23 cellular contexts compared by ENCODE assay signal in genomic region chr9:70696694-70697335, GRCh38.
"Had no signal": no experiment of that assay in that cellular context is flagged by ENCODE, and none has a peak within 500 bp of the region (broad histone marks: within the 10 kb centered on the region; RNA-seq: fewer than 3 reads in every experiment).

No MANE protein-coding gene starts in this region.

- H3K36me3 ChIP-seq: ascending aorta had no signal

- DNase-seq: activated CD4-positive, alpha-beta memory T cell treated with anti-CD3 and anti-CD28 coated beads for 36 hours; activated CD4-positive, alpha-beta T cell treated with anti-CD3 and anti-CD28 coated beads, Interleukin-2, amount 10 ng/mL, durations not matched to agents 7 days and 5 days; activated CD4-positive, CD25-positive, alpha-beta regulatory T cell; activated CD8-positive, alpha-beta memory T cell treated with anti-CD3 and anti-CD28 coated beads for 24 hours; activated effector memory CD4-positive, alpha-beta T cell treated with anti-CD3 and anti-CD28 coated beads, Interleukin-2, amount 50 U/mL, for 16 hours; activated naive CD4-positive, alpha-beta T cell treated with Interleukin-2 at 50 U/mL for 16 hours; activated naive CD8-positive, alpha-beta T cell treated with anti-CD3 and anti-CD28 coated beads, Interleukin-2, amount 50 U/mL, for 24 hours; activated T-cell treated with anti-CD3 and anti-CD28 coated beads, Interleukin-2, amount 50 U/mL, for 4 hours; amniotic stem cell; body of pancreas; central memory CD4-positive, alpha-beta T cell; Karpas-422; NCI-H146; NCI-H187 treated with DMSO at 0.1 percent for 48 hours; NCI-H446; NCI-H524; PC-9; T-cell; T-helper 2 cell; T1000 had no signal

- H3K27me3 ChIP-seq: ascending aorta, body of pancreas had no signal

- H3K4me1 ChIP-seq: ascending aorta, body of pancreas had no signal

- H3K9me3 Mint-ChIP-seq: activated CD4-positive, alpha-beta memory T cell treated with anti-CD3 and anti-CD28 coated beads for 36 hours; activated CD4-positive, alpha-beta T cell treated with anti-CD3 and anti-CD28 coated beads, Interleukin-2, amount 10 ng/mL, durations not matched to agents 7 days and 5 days; activated naive CD4-positive, alpha-beta T cell treated with anti-CD3 and anti-CD28 coated beads, Interleukin-2, amount 50 U/mL, for 72 hours; activated naive CD8-positive, alpha-beta T cell treated with anti-CD3 and anti-CD28 coated beads, Interleukin-2, amount 50 U/mL, for 24 hours; activated T-cell treated with anti-CD3 and anti-CD28 coated beads, Interleukin-2, amount 50 U/mL, for 4 hours; T-cell had no signal

- ATAC-seq: activated naive CD4-positive, alpha-beta T cell treated with anti-CD3 and anti-CD28 coated beads, Interleukin-2, amount 50 U/mL, for 72 hours; activated naive CD8-positive, alpha-beta T cell treated with anti-CD3 and anti-CD28 coated beads, Interleukin-2, amount 50 U/mL, for 24 hours; activated T-cell treated with anti-CD3 and anti-CD28 coated beads, Interleukin-2, amount 50 U/mL, for 4 hours; body of pancreas; T-cell had no signal

- H3K36me3 Mint-ChIP-seq: activated CD4-positive, alpha-beta memory T cell treated with anti-CD3 and anti-CD28 coated beads for 36 hours; activated naive CD4-positive, alpha-beta T cell treated with anti-CD3 and anti-CD28 coated beads, Interleukin-2, amount 50 U/mL, for 72 hours; T-cell had no signal

- H3K27ac Mint-ChIP-seq: activated CD4-positive, alpha-beta memory T cell treated with anti-CD3 and anti-CD28 coated beads for 36 hours; activated CD4-positive, alpha-beta T cell treated with anti-CD3 and anti-CD28 coated beads, Interleukin-2, amount 10 ng/mL, durations not matched to agents 7 days and 5 days; activated naive CD4-positive, alpha-beta T cell treated with anti-CD3 and anti-CD28 coated beads, Interleukin-2, amount 50 U/mL, for 72 hours; activated naive CD8-positive, alpha-beta T cell treated with anti-CD3 and anti-CD28 coated beads, Interleukin-2, amount 50 U/mL, for 24 hours; T-cell had no signal

- H3K4me3 ChIP-seq: ascending aorta, body of pancreas, PC-9, SK-N-MC had no signal

- H3K4me1 Mint-ChIP-seq: activated CD4-positive, alpha-beta T cell treated with anti-CD3 and anti-CD28 coated beads, Interleukin-2, amount 10 ng/mL, durations not matched to agents 7 days and 5 days; activated naive CD8-positive, alpha-beta T cell treated with anti-CD3 and anti-CD28 coated beads, Interleukin-2, amount 50 U/mL, for 24 hours; T-cell had no signal

- H3K4me3 Mint-ChIP-seq: activated CD4-positive, alpha-beta memory T cell treated with anti-CD3 and anti-CD28 coated beads for 36 hours; activated CD4-positive, alpha-beta T cell treated with anti-CD3 and anti-CD28 coated beads, Interleukin-2, amount 10 ng/mL, durations not matched to agents 7 days and 5 days; activated naive CD8-positive, alpha-beta T cell treated with anti-CD3 and anti-CD28 coated beads, Interleukin-2, amount 50 U/mL, for 24 hours; activated T-cell treated with anti-CD3 and anti-CD28 coated beads, Interleukin-2, amount 50 U/mL, for 4 hours; T-cell had no signal

- H3K27ac ChIP-seq: ascending aorta, body of pancreas, PC-9, SK-N-MC had no signal

- H3K9me3 ChIP-seq: ascending aorta, body of pancreas had no signal

- H3K27me3 Mint-ChIP-seq: activated naive CD8-positive, alpha-beta T cell treated with anti-CD3 and anti-CD28 coated beads, Interleukin-2, amount 50 U/mL, for 24 hours had no signal
